ENCODE assay signal across 8 cellular contexts in genomic region chr19:2739602-2740313, GRCh38. TPM values are rescaled to one million over a fixed set of nuclear protein-coding genes. Genes with fewer than 3 reads are reported as not detected.
DNase-seq lines count a peak whose midpoint lies in the region; ATAC-seq and TF ChIP-seq lines count a peak whose summit lies in the region.

A gene with protein sequence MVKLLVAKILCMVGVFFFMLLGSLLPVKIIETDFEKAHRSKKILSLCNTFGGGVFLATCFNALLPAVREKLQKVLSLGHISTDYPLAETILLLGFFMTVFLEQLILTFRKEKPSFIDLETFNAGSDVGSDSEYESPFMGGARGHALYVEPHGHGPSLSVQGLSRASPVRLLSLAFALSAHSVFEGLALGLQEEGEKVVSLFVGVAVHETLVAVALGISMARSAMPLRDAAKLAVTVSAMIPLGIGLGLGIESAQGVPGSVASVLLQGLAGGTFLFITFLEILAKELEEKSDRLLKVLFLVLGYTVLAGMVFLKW (minus strand): TSS chr19:2740017. CDS start chr19:2737257, 2,760 bp downstream.

- TF ChIP-seq CTCF in C4-2B (conservative IDR thresholded peaks at IDR 0.05) (no peak), left lung (IDR thresholded peaks at IDR 0.05) (peak in 1 of 2 donors; percentile 19)

- peak; percentile 96 for DNase-seq in NCI-H774 (lab: John Stamatoyannopoulos, UW)
- peak; percentile 98 to 100 for DNase-seq in activated CD4-positive, alpha-beta T cell treated with anti-CD3 and anti-CD28 coated beads, Interleukin-2, amount 50 U/mL, for 24 hours (ENCODE audit: low read depth in 1 of 2, low spot score in 1 of 2)
- DNase-seq in dermis blood vessel endothelial cell = peak; percentile 99
- DNase-seq in left lung = peak; percentile 94 to 99
- peak; percentile 99 for DNase-seq in stimulated activated CD4-positive, alpha-beta T cell treated with anti-CD3 and anti-CD28 coated beads, Interleukin-2, amount 100 ng/mL, for 4 hours (ENCODE audit: low read depth)

- intact Hi-C loops in left lung (cut with DNase I) = loop anchor here (5.0 to 10.0 kb wide), 2 partner anchors 85 to 92 kb away; no protein-coding TSS in a partner anchor

- H3K4me3 ChIP-seq in left lung = peak within 1 kb of the TSS; percentile 63 to 99

- H3K36me3 ChIP-seq in left lung = peaks cover 0 to 25% of the 10 kb centered on the region in 2 donors

- H3K27ac ChIP-seq in C4-2B (peak within 1 kb of the TSS; percentile 69), left lung (peak within 1 kb of the TSS in 1 of 2 donors; percentile 65)

- H3K4me1 ChIP-seq in left lung = peaks cover 5 to 30% of the 10 kb centered on the region in 2 donors

- peaks cover 0 to 2% of the 10 kb centered on the region in 2 donors for H3K9me3 ChIP-seq in left lung

- ATAC-seq in GM19395 (IDR thresholded peaks at IDR 0.05; ENCODE audit: unreplicated experiment) = peak; percentile 85
- peak; percentile 92 for ATAC-seq in HG03565 (IDR thresholded peaks at IDR 0.05; ENCODE audit: unreplicated experiment)
- ATAC-seq in left lung = peak; percentile 100

- peaks cover 0 to 36% of the 10 kb centered on the region in 2 donors for H3K27me3 ChIP-seq in left lung

RNA-seq across cellular contexts. Expression of the gene that starts here (rescaled TPM):
- total RNA-seq in dermis blood vessel endothelial cell = 24.5 and 26.6 TPM in 2 replicates
- total RNA-seq in left lung = 10 to 100 TPM; 28.4 to 33.6 TPM
